In genomic region chr3:129558772-129559564, GRCh38 we compare ENCODE assay signal across 8 cellular contexts. TPM values are rescaled to one million over a fixed set of nuclear protein-coding genes. Genes with fewer than 3 reads are reported as not detected.
DNase-seq lines count a peak whose midpoint lies in the region; ATAC-seq and TF ChIP-seq lines count a peak whose summit lies in the region.

No MANE protein-coding gene starts in this region.

- TF ChIP-seq CTCF in GM23338 (conservative IDR thresholded peaks at IDR 0.05; ENCODE audit: low read depth in 2 of 2) (no peak), PC-9 (conservative IDR thresholded peaks at IDR 0.05) (no peak), stomach (IDR thresholded peaks at IDR 0.05) (no peak), GM13977 (IDR thresholded peaks at IDR 0.05; ENCODE audit: extremely low read depth, insufficient read depth, missing control alignments) (no peak)

- peaks cover 13% of the 10 kb centered on the region for H3K27me3 Mint-ChIP-seq in GM23338 (ENCODE audit: insufficient read depth, low read depth, poor library complexity)

- POLR2A ChIA-PET in PC-9 (lab: Charles Lee; ENCODE audit: unreplicated experiment), result interaction anchor here (0.6 to 0.7 kb wide), 4 partner anchors 38 to 131 kb away, joined by 3 to 6 read pairs (median 4); no protein-coding TSS in a partner anchor

- TF ChIP-seq POLR2A in stomach (IDR thresholded peaks at IDR 0.05), result no peak

- H3K4me1 ChIP-seq in GM23338 (ENCODE audit: insufficient read depth) (peaks cover 15% of the 10 kb centered on the region; the same call in 1 of the 2 replicates), PC-9 (replicated peaks; ENCODE audit: insufficient read depth) (peaks cover 26% of the 10 kb centered on the region), stomach (peaks cover 47 to 92% (median 61%) of the 10 kb centered on the region in 4 donors)

- in situ Hi-C loops in GM13977 (cut with MboI; ENCODE audit: low pct_unique_long_range_greater_than_20kb, low sequenced_read_pairs, unreplicated experiment), result no loop called here

- no peaks in the 10 kb centered on the region for H3K9me3 Mint-ChIP-seq in GM23338

- H4K20me1 ChIP-seq in GM23338 (replicated peaks; ENCODE audit: insufficient read depth) (no peaks in the 10 kb centered on the region), PC-9 (ENCODE audit: insufficient read depth) (no peaks in the 10 kb centered on the region)

- no peak overlapping the region for H3K4me3 Mint-ChIP-seq in GM23338

- H3K27me3 ChIP-seq in GM23338 (ENCODE audit: insufficient read depth) (no peaks in the 10 kb centered on the region), PC-9 (ENCODE audit: insufficient read depth, low read depth) (no peaks in the 10 kb centered on the region), stomach (no peaks in the 10 kb centered on the region)

- CTCF ChIA-PET in PC-9 (lab: Charles Lee), result no interaction called here

- H3K79me2 ChIP-seq in GM23338 (replicated peaks; ENCODE audit: insufficient read depth), result no peaks in the 10 kb centered on the region
- H3K79me2 ChIP-seq in PC-9 (ENCODE audit: low read depth), result no peaks in the 10 kb centered on the region

- H3K4me3 ChIP-seq in GM23338, result no peak overlapping the region
- no peak overlapping the region for H3K4me3 ChIP-seq in PC-9
- no peak overlapping the region for H3K4me3 ChIP-seq in stomach

- 77 to 90% (median 81%) methylated on average over 7 to 11 of the region's 11 CpGs for WGBS in stomach, 5 donors

- H3F3A ChIP-seq in GM23338 (replicated peaks; ENCODE audit: low read depth), result no peaks in the 10 kb centered on the region
- peaks cover 8% of the 10 kb centered on the region; the same call in 1 of the 2 replicates for H3F3A ChIP-seq in PC-9 (ENCODE audit: insufficient read depth, low read depth)

- H3K9me2 ChIP-seq in GM23338 (ENCODE audit: insufficient read depth) (no peaks in the 10 kb centered on the region), PC-9 (ENCODE audit: insufficient read depth) (no peaks in the 10 kb centered on the region)

- intact Hi-C loops in PC-9 (cut with micrococcal nuclease; ENCODE audit: unreplicated experiment) (no loop called here), stomach (cut with DNase I; ENCODE audit: low total_unique reads) (no loop called here)

- H3K4me2 ChIP-seq in GM23338, result no peak overlapping the region
- peak overlapping the region; percentile 46 for H3K4me2 ChIP-seq in PC-9

- no peak; the same call in 2 of the 3 replicates for ATAC-seq in GM23338
- no peak for ATAC-seq in HG03457 (IDR thresholded peaks at IDR 0.05; ENCODE audit: unreplicated experiment)
- no peak for ATAC-seq in HG03045 (IDR thresholded peaks at IDR 0.05; ENCODE audit: unreplicated experiment)

- H3K36me3 Mint-ChIP-seq in GM23338 (ENCODE audit: low read depth), result peaks cover 4% of the 10 kb centered on the region; the same call in 1 of the 3 replicates

- no peak overlapping the region for H2AFZ ChIP-seq in GM23338
- no peak overlapping the region for H2AFZ ChIP-seq in PC-9

- no TSS peak for BruUV-seq in PC-9 (replicated peaks; lab: Mats Ljungman, UMichigan)

- H3K27ac ChIP-seq in GM23338 (ENCODE audit: low read depth) (no peak overlapping the region), PC-9 (no peak overlapping the region), stomach (peak overlapping the region in 4 of 5 donors; percentile 14 to 87 (median 84))

- H3K4me1 Mint-ChIP-seq in GM23338, result peaks cover 35% of the 10 kb centered on the region

- DNase-seq in GM23338 (ENCODE audit: low spot score), result no peak
- peak; percentile 57 to 64 for DNase-seq in PC-9
- peak; percentile 93 for DNase-seq in fibroblast of gingiva (ENCODE audit: low read depth)
- DNase-seq in stomach, result no peak
- DNase-seq in GM13977 (ENCODE audit: low spot score), result no peak
- DNase-seq in NCI-H1436 (lab: John Stamatoyannopoulos, UW), result no peak

- H3K36me3 ChIP-seq in GM23338 (ENCODE audit: insufficient read depth) (no peaks in the 10 kb centered on the region), PC-9 (ENCODE audit: low read depth) (no peaks in the 10 kb centered on the region), stomach (peaks cover 26 to 80% (median 68%) of the 10 kb centered on the region in 4 donors)

- no peak for TF ChIP-seq EP300 in stomach (IDR thresholded peaks at IDR 0.05)

- peak overlapping the region; percentile 57; the same call in 1 of the 2 replicates for H3K27ac Mint-ChIP-seq in GM23338

- H3K9me3 ChIP-seq in PC-9 (ENCODE audit: insufficient read depth, low read depth) (no peaks in the 10 kb centered on the region), stomach (no peaks in the 10 kb centered on the region)

TF ChIP-seq in GM23338, 12 proteins besides CTCF, POLR2A, EP300 and RAD21 (continues in another document):
- no peak for TF ChIP-seq CREB1 (CRISPR knock-in tag; IDR thresholded peaks at IDR 0.05; ENCODE audit: low read depth)
- no peak for TF ChIP-seq NANOG (IDR thresholded peaks at IDR 0.05; ENCODE audit: borderline replicate concordance)
- no peak for TF ChIP-seq EZH2 (IDR thresholded peaks at IDR 0.05; ENCODE audit: low read depth, unreplicated experiment)
- TF ChIP-seq ETS1 (IDR thresholded peaks at IDR 0.05), result no peak
- TF ChIP-seq, protein P1, sequence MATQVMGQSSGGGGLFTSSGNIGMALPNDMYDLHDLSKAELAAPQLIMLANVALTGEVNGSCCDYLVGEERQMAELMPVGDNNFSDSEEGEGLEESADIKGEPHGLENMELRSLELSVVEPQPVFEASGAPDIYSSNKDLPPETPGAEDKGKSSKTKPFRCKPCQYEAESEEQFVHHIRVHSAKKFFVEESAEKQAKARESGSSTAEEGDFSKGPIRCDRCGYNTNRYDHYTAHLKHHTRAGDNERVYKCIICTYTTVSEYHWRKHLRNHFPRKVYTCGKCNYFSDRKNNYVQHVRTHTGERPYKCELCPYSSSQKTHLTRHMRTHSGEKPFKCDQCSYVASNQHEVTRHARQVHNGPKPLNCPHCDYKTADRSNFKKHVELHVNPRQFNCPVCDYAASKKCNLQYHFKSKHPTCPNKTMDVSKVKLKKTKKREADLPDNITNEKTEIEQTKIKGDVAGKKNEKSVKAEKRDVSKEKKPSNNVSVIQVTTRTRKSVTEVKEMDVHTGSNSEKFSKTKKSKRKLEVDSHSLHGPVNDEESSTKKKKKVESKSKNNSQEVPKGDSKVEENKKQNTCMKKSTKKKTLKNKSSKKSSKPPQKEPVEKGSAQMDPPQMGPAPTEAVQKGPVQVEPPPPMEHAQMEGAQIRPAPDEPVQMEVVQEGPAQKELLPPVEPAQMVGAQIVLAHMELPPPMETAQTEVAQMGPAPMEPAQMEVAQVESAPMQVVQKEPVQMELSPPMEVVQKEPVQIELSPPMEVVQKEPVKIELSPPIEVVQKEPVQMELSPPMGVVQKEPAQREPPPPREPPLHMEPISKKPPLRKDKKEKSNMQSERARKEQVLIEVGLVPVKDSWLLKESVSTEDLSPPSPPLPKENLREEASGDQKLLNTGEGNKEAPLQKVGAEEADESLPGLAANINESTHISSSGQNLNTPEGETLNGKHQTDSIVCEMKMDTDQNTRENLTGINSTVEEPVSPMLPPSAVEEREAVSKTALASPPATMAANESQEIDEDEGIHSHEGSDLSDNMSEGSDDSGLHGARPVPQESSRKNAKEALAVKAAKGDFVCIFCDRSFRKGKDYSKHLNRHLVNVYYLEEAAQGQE (IDR thresholded peaks at IDR 0.05; ENCODE audit: unreplicated experiment), result no peak
- TF ChIP-seq ZNF114 (CRISPR knock-in tag; IDR thresholded peaks at IDR 0.05), result no peak
- TF ChIP-seq JUNB (IDR thresholded peaks at IDR 0.05; ENCODE audit: unreplicated experiment), result no peak

RNA-seq across cellular contexts. Expression of gene H1-8, which starts 16.0 kb away (rescaled TPM):
- not detected in 2 replicates for total RNA-seq in GM23338 (2014; rRNA removed; shearing (Covaris generic))
- not detected in 2 replicates for polyA plus RNA-seq in GM23338 (2016; fragmentation: Nextera tagmentation; extraction: Ambion mirVana)
- total RNA-seq in PC-9 (2021), result not detected in 2 replicates
- total RNA-seq in stomach, result not detected
- not detected for polyA plus RNA-seq in stomach

RNA-seq across cellular contexts. Expression of gene RHO, which starts 30.5 kb away (rescaled TPM):
- total RNA-seq in GM23338 (2014; rRNA removed; shearing (Covaris generic)), result not detected in 2 replicates
- polyA plus RNA-seq in GM23338 (2016; fragmentation: Nextera tagmentation; extraction: Ambion mirVana), result not detected in 2 replicates
- total RNA-seq in PC-9 (2021), result not detected in 2 replicates
- total RNA-seq in stomach, result not detected
- not detected for polyA plus RNA-seq in stomach

RNA-seq across cellular contexts. Expression of gene PLXND1, which starts 47.5 kb away (rescaled TPM):
- total RNA-seq in GM23338 (2014; rRNA removed; shearing (Covaris generic)), result 30.7 and 60.4 TPM in 2 replicates
- 13.3 and 14.7 TPM in 2 replicates for polyA plus RNA-seq in GM23338 (2016; fragmentation: Nextera tagmentation; extraction: Ambion mirVana)
- 44.4 and 50.4 TPM in 2 replicates for total RNA-seq in PC-9 (2021)
- total RNA-seq in stomach, result 100 to 1,000 TPM in 2 of 5 donors, 10 to 100 TPM in 3; 53.1 to 251 (median 65.2) TPM
- polyA plus RNA-seq in stomach, result 10 to 100 TPM; 22.6 to 44.7 (median 32.0) TPM

Comparison
In these comparisons a context has a peak if more than half of its experiments do, and no peak if none do; other contexts are left out.
1. DNase-seq: peak in PC-9 (2 of 2) and fibroblast of gingiva (single experiment); none in GM23338 (single experiment), stomach (single experiment), GM13977 (single experiment) and NCI-H1436 (single experiment).
2. H3K27ac ChIP-seq: peak in stomach (4 of 5); none in GM23338 (single experiment) and PC-9 (single experiment).